In the genomic region with DNA sequence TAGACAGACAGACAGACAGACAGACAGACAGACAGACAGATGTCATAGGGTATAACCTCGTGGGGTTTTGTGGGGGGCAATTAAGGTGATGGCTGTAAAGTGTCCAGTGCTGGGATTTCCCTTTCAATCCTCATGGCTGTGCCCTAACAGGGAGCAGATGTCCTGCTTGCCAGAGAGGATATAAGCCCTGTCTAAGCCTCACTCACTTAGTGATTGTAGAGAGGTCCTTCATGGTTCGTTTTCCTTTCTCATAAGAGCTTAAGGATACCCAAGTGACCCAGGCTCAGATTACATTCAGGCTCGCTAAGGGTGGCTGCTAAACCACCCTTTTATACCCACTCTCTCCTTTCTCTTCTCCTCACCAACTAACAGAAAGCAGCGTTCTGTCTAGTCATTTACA, we compare ENCODE assay signal across 1 cellular context.
TF ChIP-seq lines count a peak whose summit lies in the region.

No MANE protein-coding gene starts in this region.

TF ChIP-seq in HepG2, 621 proteins besides CTCF, POLR2A, EP300 and RAD21:
- TF ChIP-seq, protein P1, sequence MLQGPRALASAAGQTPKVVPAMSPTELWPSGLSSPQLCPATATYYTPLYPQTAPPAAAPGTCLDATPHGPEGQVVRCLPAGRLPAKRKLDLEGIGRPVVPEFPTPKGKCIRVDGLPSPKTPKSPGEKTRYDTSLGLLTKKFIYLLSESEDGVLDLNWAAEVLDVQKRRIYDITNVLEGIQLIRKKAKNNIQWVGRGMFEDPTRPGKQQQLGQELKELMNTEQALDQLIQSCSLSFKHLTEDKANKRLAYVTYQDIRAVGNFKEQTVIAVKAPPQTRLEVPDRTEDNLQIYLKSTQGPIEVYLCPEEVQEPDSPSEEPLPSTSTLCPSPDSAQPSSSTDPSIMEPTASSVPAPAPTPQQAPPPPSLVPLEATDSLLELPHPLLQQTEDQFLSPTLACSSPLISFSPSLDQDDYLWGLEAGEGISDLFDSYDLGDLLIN (CRISPR knock-in tag; IDR thresholded peaks at IDR 0.05; ENCODE audit: borderline replicate concordance), result no peak
- TF ChIP-seq, protein P2, sequence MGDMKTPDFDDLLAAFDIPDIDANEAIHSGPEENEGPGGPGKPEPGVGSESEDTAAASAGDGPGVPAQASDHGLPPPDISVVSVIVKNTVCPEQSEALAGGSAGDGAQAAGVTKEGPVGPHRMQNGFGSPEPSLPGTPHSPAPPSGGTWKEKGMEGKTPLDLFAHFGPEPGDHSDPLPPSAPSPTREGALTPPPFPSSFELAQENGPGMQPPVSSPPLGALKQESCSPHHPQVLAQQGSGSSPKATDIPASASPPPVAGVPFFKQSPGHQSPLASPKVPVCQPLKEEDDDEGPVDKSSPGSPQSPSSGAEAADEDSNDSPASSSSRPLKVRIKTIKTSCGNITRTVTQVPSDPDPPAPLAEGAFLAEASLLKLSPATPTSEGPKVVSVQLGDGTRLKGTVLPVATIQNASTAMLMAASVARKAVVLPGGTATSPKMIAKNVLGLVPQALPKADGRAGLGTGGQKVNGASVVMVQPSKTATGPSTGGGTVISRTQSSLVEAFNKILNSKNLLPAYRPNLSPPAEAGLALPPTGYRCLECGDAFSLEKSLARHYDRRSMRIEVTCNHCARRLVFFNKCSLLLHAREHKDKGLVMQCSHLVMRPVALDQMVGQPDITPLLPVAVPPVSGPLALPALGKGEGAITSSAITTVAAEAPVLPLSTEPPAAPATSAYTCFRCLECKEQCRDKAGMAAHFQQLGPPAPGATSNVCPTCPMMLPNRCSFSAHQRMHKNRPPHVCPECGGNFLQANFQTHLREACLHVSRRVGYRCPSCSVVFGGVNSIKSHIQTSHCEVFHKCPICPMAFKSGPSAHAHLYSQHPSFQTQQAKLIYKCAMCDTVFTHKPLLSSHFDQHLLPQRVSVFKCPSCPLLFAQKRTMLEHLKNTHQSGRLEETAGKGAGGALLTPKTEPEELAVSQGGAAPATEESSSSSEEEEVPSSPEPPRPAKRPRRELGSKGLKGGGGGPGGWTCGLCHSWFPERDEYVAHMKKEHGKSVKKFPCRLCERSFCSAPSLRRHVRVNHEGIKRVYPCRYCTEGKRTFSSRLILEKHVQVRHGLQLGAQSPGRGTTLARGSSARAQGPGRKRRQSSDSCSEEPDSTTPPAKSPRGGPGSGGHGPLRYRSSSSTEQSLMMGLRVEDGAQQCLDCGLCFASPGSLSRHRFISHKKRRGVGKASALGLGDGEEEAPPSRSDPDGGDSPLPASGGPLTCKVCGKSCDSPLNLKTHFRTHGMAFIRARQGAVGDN (CRISPR knock-in tag; IDR thresholded peaks at IDR 0.05), result no peak
- TF ChIP-seq ISL2 (CRISPR knock-in tag; IDR thresholded peaks at IDR 0.05), result no peak
- TF ChIP-seq ZNF296 (CRISPR knock-in tag; conservative IDR thresholded peaks at IDR 0.05), result no peak
- no peak for TF ChIP-seq ATAD3A (CRISPR knock-in tag; IDR thresholded peaks at IDR 0.05)
- TF ChIP-seq GFI1 (CRISPR knock-in tag; IDR thresholded peaks at IDR 0.05; ENCODE audit: borderline replicate concordance), result no peak
- TF ChIP-seq, protein P3, sequence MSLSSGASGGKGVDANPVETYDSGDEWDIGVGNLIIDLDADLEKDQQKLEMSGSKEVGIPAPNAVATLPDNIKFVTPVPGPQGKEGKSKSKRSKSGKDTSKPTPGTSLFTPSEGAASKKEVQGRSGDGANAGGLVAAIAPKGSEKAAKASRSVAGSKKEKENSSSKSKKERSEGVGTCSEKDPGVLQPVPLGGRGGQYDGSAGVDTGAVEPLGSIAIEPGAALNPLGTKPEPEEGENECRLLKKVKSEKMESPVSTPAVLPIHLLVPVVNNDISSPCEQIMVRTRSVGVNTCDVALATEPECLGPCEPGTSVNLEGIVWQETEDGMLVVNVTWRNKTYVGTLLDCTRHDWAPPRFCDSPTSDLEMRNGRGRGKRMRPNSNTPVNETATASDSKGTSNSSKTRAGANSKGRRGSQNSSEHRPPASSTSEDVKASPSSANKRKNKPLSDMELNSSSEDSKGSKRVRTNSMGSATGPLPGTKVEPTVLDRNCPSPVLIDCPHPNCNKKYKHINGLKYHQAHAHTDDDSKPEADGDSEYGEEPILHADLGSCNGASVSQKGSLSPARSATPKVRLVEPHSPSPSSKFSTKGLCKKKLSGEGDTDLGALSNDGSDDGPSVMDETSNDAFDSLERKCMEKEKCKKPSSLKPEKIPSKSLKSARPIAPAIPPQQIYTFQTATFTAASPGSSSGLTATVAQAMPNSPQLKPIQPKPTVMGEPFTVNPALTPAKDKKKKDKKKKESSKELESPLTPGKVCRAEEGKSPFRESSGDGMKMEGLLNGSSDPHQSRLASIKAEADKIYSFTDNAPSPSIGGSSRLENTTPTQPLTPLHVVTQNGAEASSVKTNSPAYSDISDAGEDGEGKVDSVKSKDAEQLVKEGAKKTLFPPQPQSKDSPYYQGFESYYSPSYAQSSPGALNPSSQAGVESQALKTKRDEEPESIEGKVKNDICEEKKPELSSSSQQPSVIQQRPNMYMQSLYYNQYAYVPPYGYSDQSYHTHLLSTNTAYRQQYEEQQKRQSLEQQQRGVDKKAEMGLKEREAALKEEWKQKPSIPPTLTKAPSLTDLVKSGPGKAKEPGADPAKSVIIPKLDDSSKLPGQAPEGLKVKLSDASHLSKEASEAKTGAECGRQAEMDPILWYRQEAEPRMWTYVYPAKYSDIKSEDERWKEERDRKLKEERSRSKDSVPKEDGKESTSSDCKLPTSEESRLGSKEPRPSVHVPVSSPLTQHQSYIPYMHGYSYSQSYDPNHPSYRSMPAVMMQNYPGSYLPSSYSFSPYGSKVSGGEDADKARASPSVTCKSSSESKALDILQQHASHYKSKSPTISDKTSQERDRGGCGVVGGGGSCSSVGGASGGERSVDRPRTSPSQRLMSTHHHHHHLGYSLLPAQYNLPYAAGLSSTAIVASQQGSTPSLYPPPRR (CRISPR knock-in tag; IDR thresholded peaks at IDR 0.05; ENCODE audit: borderline replicate concordance), result no peak
- no peak for TF ChIP-seq ZNF207 (IDR thresholded peaks at IDR 0.05; ENCODE audit: borderline replicate concordance)
- TF ChIP-seq, protein P4, sequence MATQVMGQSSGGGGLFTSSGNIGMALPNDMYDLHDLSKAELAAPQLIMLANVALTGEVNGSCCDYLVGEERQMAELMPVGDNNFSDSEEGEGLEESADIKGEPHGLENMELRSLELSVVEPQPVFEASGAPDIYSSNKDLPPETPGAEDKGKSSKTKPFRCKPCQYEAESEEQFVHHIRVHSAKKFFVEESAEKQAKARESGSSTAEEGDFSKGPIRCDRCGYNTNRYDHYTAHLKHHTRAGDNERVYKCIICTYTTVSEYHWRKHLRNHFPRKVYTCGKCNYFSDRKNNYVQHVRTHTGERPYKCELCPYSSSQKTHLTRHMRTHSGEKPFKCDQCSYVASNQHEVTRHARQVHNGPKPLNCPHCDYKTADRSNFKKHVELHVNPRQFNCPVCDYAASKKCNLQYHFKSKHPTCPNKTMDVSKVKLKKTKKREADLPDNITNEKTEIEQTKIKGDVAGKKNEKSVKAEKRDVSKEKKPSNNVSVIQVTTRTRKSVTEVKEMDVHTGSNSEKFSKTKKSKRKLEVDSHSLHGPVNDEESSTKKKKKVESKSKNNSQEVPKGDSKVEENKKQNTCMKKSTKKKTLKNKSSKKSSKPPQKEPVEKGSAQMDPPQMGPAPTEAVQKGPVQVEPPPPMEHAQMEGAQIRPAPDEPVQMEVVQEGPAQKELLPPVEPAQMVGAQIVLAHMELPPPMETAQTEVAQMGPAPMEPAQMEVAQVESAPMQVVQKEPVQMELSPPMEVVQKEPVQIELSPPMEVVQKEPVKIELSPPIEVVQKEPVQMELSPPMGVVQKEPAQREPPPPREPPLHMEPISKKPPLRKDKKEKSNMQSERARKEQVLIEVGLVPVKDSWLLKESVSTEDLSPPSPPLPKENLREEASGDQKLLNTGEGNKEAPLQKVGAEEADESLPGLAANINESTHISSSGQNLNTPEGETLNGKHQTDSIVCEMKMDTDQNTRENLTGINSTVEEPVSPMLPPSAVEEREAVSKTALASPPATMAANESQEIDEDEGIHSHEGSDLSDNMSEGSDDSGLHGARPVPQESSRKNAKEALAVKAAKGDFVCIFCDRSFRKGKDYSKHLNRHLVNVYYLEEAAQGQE (IDR thresholded peaks at IDR 0.05; ENCODE audit: borderline replicate concordance in 1 of 2, low read depth in 1 of 2, low read length in 2 of 2), result no peak
- TF ChIP-seq MAZ (IDR thresholded peaks at IDR 0.05; ENCODE audit: borderline replicate concordance, low read depth, low read length), result no peak
- no peak for TF ChIP-seq MAZ (CRISPR knock-in tag; IDR thresholded peaks at IDR 0.05; ENCODE audit: low read depth)
- TF ChIP-seq RBM22 (optimal IDR thresholded peaks at IDR 0.05; ENCODE audit: low read length), result no peak
- TF ChIP-seq TRIM24 (CRISPR knock-in tag; IDR thresholded peaks at IDR 0.05), result no peak
- TF ChIP-seq ZNF883 (CRISPR knock-in tag; IDR thresholded peaks at IDR 0.05; ENCODE audit: not compliant biosample characterization), result no peak
